Comparison of ENCODE assay signal across 1 cellular context in genomic region chr1:165816801-165817497, GRCh38.
TF ChIP-seq lines count a peak whose summit lies in the region.

No MANE protein-coding gene starts in this region.

TF ChIP-seq in GM23338, 12 proteins besides CTCF, POLR2A, EP300 and RAD21 (continued from another document):
- TF ChIP-seq STAT1 (IDR thresholded peaks at IDR 0.05; ENCODE audit: unreplicated experiment), result no peak
